14 cellular contexts compared by ENCODE assay signal in genomic region chr7:155850730-155851678, GRCh38. TPM values are rescaled to one million over a fixed set of nuclear protein-coding genes. Genes with fewer than 3 reads are reported as not detected.
"Had no signal": no experiment of that assay in that cellular context is flagged by ENCODE, and none has a peak within 500 bp of the region (broad histone marks: within the 10 kb centered on the region; RNA-seq: fewer than 3 reads in every experiment).

No MANE protein-coding gene starts in this region.

- H3K36me3 Mint-ChIP-seq: activated CD4-positive, alpha-beta memory T cell treated with anti-CD3 and anti-CD28 coated beads for 36 hours; natural killer cell treated with Interleukin-12 subunit alpha and Interleukin-12 subunit beta and Interleukin-15 and Interleukin-18, amount 100 ng/mL, for 72 hours had no signal

- H3K27ac ChIP-seq: tibial nerve had no signal

- H3K4me3 Mint-ChIP-seq: activated CD4-positive, alpha-beta memory T cell treated with anti-CD3 and anti-CD28 coated beads for 36 hours; activated naive CD4-positive, alpha-beta T cell treated with anti-CD3 and anti-CD28 coated beads for 36 hours; activated T-helper 1 cell treated with anti-CD3 and anti-CD28 coated beads, Interleukin-12 subunit alpha, Interleukin-12 subunit beta, Interleukin-2, Interleukin-4 antibody, amounts not matched to agents 30 ng/mL and 10 ng/mL and 1 ng/mL, durations not matched to agents 14 hours and 24 hours and 36 hours; natural killer cell treated with Interleukin-12 subunit alpha and Interleukin-12 subunit beta and Interleukin-15 and Interleukin-18, amount 100 ng/mL, for 72 hours had no signal

- ATAC-seq: left colon had no signal

- H3K27ac Mint-ChIP-seq: activated CD4-positive, alpha-beta memory T cell treated with anti-CD3 and anti-CD28 coated beads for 36 hours; activated naive CD4-positive, alpha-beta T cell treated with anti-CD3 and anti-CD28 coated beads for 36 hours; activated T-helper 1 cell treated with anti-CD3 and anti-CD28 coated beads, Interleukin-12 subunit alpha, Interleukin-12 subunit beta, Interleukin-2, Interleukin-4 antibody, amounts not matched to agents 30 ng/mL and 10 ng/mL and 1 ng/mL, durations not matched to agents 14 hours and 24 hours and 36 hours; natural killer cell treated with Interleukin-12 subunit alpha and Interleukin-12 subunit beta and Interleukin-15 and Interleukin-18, amount 100 ng/mL, for 72 hours had no signal

- H3K4me3 ChIP-seq: tibial nerve had no signal

- DNase-seq: activated CD4-positive, alpha-beta memory T cell treated with anti-CD3 and anti-CD28 coated beads for 36 hours; activated naive CD4-positive, alpha-beta T cell treated with anti-CD3 and anti-CD28 coated beads for 36 hours; cortex of kidney; erythroblast; hypothalamus; left colon; occipital lobe; stimulated activated CD4-positive, alpha-beta T cell treated with anti-CD3 and anti-CD28 coated beads, Interleukin-4, amount 100 ng/mL, for 4 hours; SW 1271 had no signal

- H3K27me3 ChIP-seq: tibial nerve had no signal

- H3K4me1 ChIP-seq: tibial nerve had no signal

- H3K9me3 Mint-ChIP-seq: activated CD4-positive, alpha-beta memory T cell treated with anti-CD3 and anti-CD28 coated beads for 36 hours; activated T-helper 1 cell treated with anti-CD3 and anti-CD28 coated beads, Interleukin-12 subunit alpha, Interleukin-12 subunit beta, Interleukin-2, Interleukin-4 antibody, amounts not matched to agents 30 ng/mL and 10 ng/mL and 1 ng/mL, durations not matched to agents 14 hours and 24 hours and 36 hours; natural killer cell treated with Interleukin-12 subunit alpha and Interleukin-12 subunit beta and Interleukin-15 and Interleukin-18, amount 100 ng/mL, for 72 hours had no signal

- FAIRE-seq: astrocyte had no signal

- H3K36me3 ChIP-seq: tibial nerve had no signal

RNA-seq across cellular contexts. Expression of gene SHH, which starts 38.7 kb away (rescaled TPM):
- total RNA-seq: activated CD4-positive, alpha-beta memory T cell treated with anti-CD3 and anti-CD28 coated beads for 36 hours; activated naive CD4-positive, alpha-beta T cell treated with anti-CD3 and anti-CD28 coated beads for 36 hours; activated T-helper 1 cell treated with anti-CD3 and anti-CD28 coated beads, Interleukin-12 subunit alpha, Interleukin-12 subunit beta, Interleukin-2, Interleukin-4 antibody, amounts not matched to agents 30 ng/mL and 10 ng/mL and 1 ng/mL, durations not matched to agents 14 hours and 24 hours and 36 hours; natural killer cell treated with Interleukin-12 subunit alpha and Interleukin-12 subunit beta and Interleukin-15 and Interleukin-18, amount 100 ng/mL, for 72 hours; skeletal muscle tissue had no signal
